ENCODE assay signal across 19 cellular contexts in the genomic region with DNA sequence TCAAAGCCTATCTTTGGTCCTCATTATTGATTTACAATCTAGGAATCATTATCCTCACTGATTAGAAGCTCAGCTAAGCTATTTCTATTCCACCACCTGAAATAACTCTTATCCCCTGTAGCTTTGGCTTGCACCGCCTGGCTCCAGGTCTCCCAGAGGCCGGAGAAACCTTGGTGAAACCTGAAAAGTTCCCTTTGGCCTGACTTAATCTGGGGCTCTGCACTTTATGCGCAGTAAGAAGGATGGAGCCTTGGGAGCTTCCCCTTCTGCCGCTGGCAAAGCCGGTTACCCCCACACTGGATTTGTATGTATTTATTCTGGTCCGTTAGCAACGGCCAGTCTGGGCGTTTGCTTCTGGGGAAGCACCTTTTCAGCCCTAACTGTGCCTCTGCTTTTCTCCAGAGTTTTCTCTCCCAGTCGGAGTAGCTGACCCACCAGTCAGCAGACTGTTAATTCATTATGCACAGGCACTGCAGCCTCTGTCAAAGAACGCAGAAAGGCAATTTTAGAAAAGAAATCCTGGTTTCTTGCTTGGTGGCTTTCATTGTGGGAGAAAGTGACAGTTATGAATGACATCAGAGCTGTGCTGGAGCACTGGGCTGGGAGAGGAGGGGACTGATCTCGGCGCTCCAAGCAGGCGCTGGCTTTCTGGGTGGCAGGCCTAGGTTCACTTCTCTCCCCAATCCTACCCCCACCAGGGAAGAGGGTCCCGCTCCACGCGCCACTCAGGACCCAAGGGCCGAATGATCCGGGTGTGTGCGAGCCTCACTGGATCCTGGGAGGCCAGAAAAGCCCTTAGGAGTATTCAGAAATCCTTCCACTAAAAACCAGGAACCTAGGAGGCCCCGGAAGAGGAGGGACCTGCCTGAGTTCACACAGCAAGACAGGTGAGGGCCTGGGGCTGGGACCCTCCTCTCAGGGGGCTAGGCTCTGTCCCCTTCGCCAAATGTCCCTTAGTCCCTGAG.
DNase-seq lines count a peak whose midpoint lies in the region; ATAC-seq and TF ChIP-seq lines count a peak whose summit lies in the region.
"Had no signal": no experiment of that assay in that cellular context is flagged by ENCODE, and none has a peak within 500 bp of the region (broad histone marks: within the 10 kb centered on the region; RNA-seq: fewer than 3 reads in every experiment).

No MANE protein-coding gene starts in this region.

- no peak overlapping the region for H3K27ac Mint-ChIP-seq in GM23338
- H3K27ac Mint-ChIP-seq in H9: peak overlapping the region in 2 of 3 experiments; percentile 18 to 34; a peak in 1 of 7 replicates

- H3K9me3 Mint-ChIP-seq in GM23338 (no peaks in the 10 kb centered on the region), H9 (no peaks in the 10 kb centered on the region)
- H3K9me3 Mint-ChIP-seq: CD14-positive monocyte had no signal

- H3K9ac ChIP-seq in H9 (ENCODE audit: extremely low read depth, insufficient read length, low read length): no peak overlapping the region
- H3K9ac ChIP-seq: KMS-11 had no signal

- H3K4me3 Mint-ChIP-seq in GM23338 (no peak overlapping the region), H9 (no peak overlapping the region)
- H3K4me3 Mint-ChIP-seq: CD14-positive monocyte had no signal

- H2BK5ac ChIP-seq in H9 (ENCODE audit: insufficient read length, low read length): no peak overlapping the region

- H4K5ac ChIP-seq in H9 (ENCODE audit: insufficient read length, low read depth, low read length): no peak overlapping the region

- H2BK15ac ChIP-seq in H9 (ENCODE audit: low read depth, low read length): no peak overlapping the region

- H2BK12ac ChIP-seq in H9 (ENCODE audit: insufficient read length, low read depth, low read length): no peak overlapping the region

- H3K4me3 ChIP-seq in GM23338 (no peak overlapping the region), MG63 (no peak overlapping the region)
- H3K4me3 ChIP-seq: SJCRH30 had no signal

- H2AK5ac ChIP-seq in H9 (ENCODE audit: insufficient read length, low read length): no peak overlapping the region

- H3K36me3 Mint-ChIP-seq in GM23338 (ENCODE audit: low read depth) (no peaks in the 10 kb centered on the region; the same call in 2 of the 3 replicates), H9 (ENCODE audit: insufficient read depth in 1 of 3, low read depth in 3 of 3) (no peaks in the 10 kb centered on the region)
- H3K36me3 Mint-ChIP-seq: CD14-positive monocyte had no signal

- H4K91ac ChIP-seq in H9 (ENCODE audit: insufficient read length, low read depth, low read length): no peak overlapping the region

- no peak overlapping the region for H3K4ac ChIP-seq in H9 (ENCODE audit: low read depth, low read length)

- H3K27me3 Mint-ChIP-seq in GM23338 (ENCODE audit: insufficient read depth, low read depth, poor library complexity): peaks cover 1% of the 10 kb centered on the region
- H3K27me3 Mint-ChIP-seq in H9 (ENCODE audit: low read depth): peaks cover 3% of the 10 kb centered on the region

- no peaks in the 10 kb centered on the region for H4K20me1 ChIP-seq in GM23338 (replicated peaks; ENCODE audit: insufficient read depth)
- no peaks in the 10 kb centered on the region for H4K20me1 ChIP-seq in H9 (ENCODE audit: control insufficient read depth, insufficient read depth, insufficient read length)

- no peak overlapping the region for H2BK120ac ChIP-seq in H9 (ENCODE audit: low read depth, low read length, poor library complexity, severe bottlenecking)

- ATAC-seq in GM23338: no peak
- ATAC-seq in HG03342 (IDR thresholded peaks at IDR 0.05; ENCODE audit: unreplicated experiment): no peak
- no peak for ATAC-seq in GM21381 (IDR thresholded peaks at IDR 0.05; ENCODE audit: unreplicated experiment)

- no peaks in the 10 kb centered on the region for H3F3A ChIP-seq in GM23338 (replicated peaks; ENCODE audit: low read depth)

- H3K4me1 Mint-ChIP-seq in GM23338 (peaks cover 17% of the 10 kb centered on the region), H9 (peaks cover 19 to 31% of the 10 kb centered on the region in 2 experiments)
- H3K4me1 Mint-ChIP-seq: CD14-positive monocyte had no signal

- H3K27me3 ChIP-seq in GM23338 (ENCODE audit: insufficient read depth) (no peaks in the 10 kb centered on the region), H9 (ENCODE audit: insufficient read depth, low read length) (no peaks in the 10 kb centered on the region), MG63 (no peaks in the 10 kb centered on the region)
- H3K27me3 ChIP-seq: SJCRH30 had no signal

- WGBS in H9 (ENCODE audit: extremely low coverage, insufficient read length, low lambda C conversion rate): no CpG with 5 or more reads among the region's 21 CpGs

- peak overlapping the region; percentile 28; the same call in 1 of the 2 replicates for H2AFZ ChIP-seq in GM23338
- no peak overlapping the region for H2AFZ ChIP-seq in H9 (ENCODE audit: low read length)

- no peak overlapping the region for H3K18ac ChIP-seq in H9 (ENCODE audit: insufficient read length, low read depth, low read length)

- H3K9me2 ChIP-seq in GM23338 (ENCODE audit: insufficient read depth): no peaks in the 10 kb centered on the region

- no peaks in the 10 kb centered on the region for H3K9me3 ChIP-seq in H9 (ENCODE audit: control insufficient read depth, low read depth, low read length)
- no peaks in the 10 kb centered on the region for H3K9me3 ChIP-seq in MG63
- H3K9me3 ChIP-seq: SJCRH30 had no signal

- intact Hi-C loops in posterior vena cava (cut with DNase I): no loop called here

- H2BK20ac ChIP-seq in H9 (ENCODE audit: low read depth, low read length, poor library complexity, severe bottlenecking): no peak overlapping the region

- no peaks in the 10 kb centered on the region for H3K79me1 ChIP-seq in H9 (ENCODE audit: insufficient read depth, low read depth, low read length, poor library complexity, severe bottlenecking)

- no peak for TF ChIP-seq CTCF in GM23338 (conservative IDR thresholded peaks at IDR 0.05; ENCODE audit: low read depth in 2 of 2)
- no peak for TF ChIP-seq CTCF in H9 (conservative IDR thresholded peaks at IDR 0.05)

- H4K8ac ChIP-seq in H9 (replicated peaks; ENCODE audit: insufficient read length, low read depth, low read length): no peak overlapping the region

- H3K4me2 ChIP-seq in GM23338: no peak overlapping the region
- no peak overlapping the region for H3K4me2 ChIP-seq in H9 (ENCODE audit: insufficient read depth, insufficient read length, low read length)
- H3K4me2 ChIP-seq: KMS-11 had no signal

- no peak overlapping the region for H3K23ac ChIP-seq in H9 (ENCODE audit: insufficient read length, low read depth, low read length)

- H3K36me3 ChIP-seq in GM23338 (ENCODE audit: insufficient read depth) (no peaks in the 10 kb centered on the region), MG63 (no peaks in the 10 kb centered on the region)
- H3K36me3 ChIP-seq: SJCRH30 had no signal

- H3K4me1 ChIP-seq in GM23338 (ENCODE audit: insufficient read depth) (no peaks in the 10 kb centered on the region; the same call in 1 of the 2 replicates), H9 (ENCODE audit: insufficient read depth, low read length) (peaks cover 4% of the 10 kb centered on the region; the same call in 1 of the 2 replicates)
- H3K4me1 ChIP-seq: SJCRH30 had no signal

- no peak overlapping the region for H3K27ac ChIP-seq in GM23338 (ENCODE audit: low read depth)
- no peak overlapping the region for H3K27ac ChIP-seq in H9 (ENCODE audit: insufficient read length, low read depth, low read length)
- H3K27ac ChIP-seq: HL-60, KMS-11, SJCRH30 had no signal

- H3T11ph ChIP-seq in H9 (ENCODE audit: low read length): no peak overlapping the region

- H3K79me2 ChIP-seq in GM23338 (replicated peaks; ENCODE audit: insufficient read depth) (no peaks in the 10 kb centered on the region), H9 (ENCODE audit: insufficient read depth, low read length) (no peaks in the 10 kb centered on the region)

- no peaks in the 10 kb centered on the region for H3K23me2 ChIP-seq in H9 (ENCODE audit: insufficient read length, low read depth, low read length, poor library complexity, severe bottlenecking)

- no peak overlapping the region for H3K14ac ChIP-seq in H9 (ENCODE audit: insufficient read depth, low read length)

- DNase-seq in GM23338 (ENCODE audit: low spot score): no peak
- DNase-seq in H9: no peak
- DNase-seq in mesenteric fat pad (ENCODE audit: low spot score): peak; percentile 77
- DNase-seq in posterior vena cava (ENCODE audit: low spot score): peak; percentile 51
- DNase-seq in MG63: no peak
- DNase-seq in AG20443 (ENCODE audit: low spot score): no peak
- DNase-seq: ACHN, AML-193, DMS79 treated with DMSO at 0.1 percent for 48 hours, NCI-H1048, NCI-H1436 treated with DMSO at 0.1 percent for 48 hours, NCI-H2029, NCI-H2171, SJCRH30 had no signal

- H3K56ac ChIP-seq in H9 (ENCODE audit: insufficient read length, low read depth, low read length): no peak overlapping the region

TF ChIP-seq in GM23338, 12 proteins besides CTCF, POLR2A, EP300 and RAD21 (continues in another document):
- TF ChIP-seq NANOG (IDR thresholded peaks at IDR 0.05; ENCODE audit: borderline replicate concordance) (no peak), EZH2phosphoT487 (IDR thresholded peaks at IDR 0.05; ENCODE audit: unreplicated experiment) (no peak), POLR2AphosphoS5 (IDR thresholded peaks at IDR 0.05; ENCODE audit: low read depth) (no peak), CREB1 (CRISPR knock-in tag; IDR thresholded peaks at IDR 0.05; ENCODE audit: low read depth) (no peak), ZNF114 (CRISPR knock-in tag; IDR thresholded peaks at IDR 0.05) (no peak)
- TF ChIP-seq, protein P1, sequence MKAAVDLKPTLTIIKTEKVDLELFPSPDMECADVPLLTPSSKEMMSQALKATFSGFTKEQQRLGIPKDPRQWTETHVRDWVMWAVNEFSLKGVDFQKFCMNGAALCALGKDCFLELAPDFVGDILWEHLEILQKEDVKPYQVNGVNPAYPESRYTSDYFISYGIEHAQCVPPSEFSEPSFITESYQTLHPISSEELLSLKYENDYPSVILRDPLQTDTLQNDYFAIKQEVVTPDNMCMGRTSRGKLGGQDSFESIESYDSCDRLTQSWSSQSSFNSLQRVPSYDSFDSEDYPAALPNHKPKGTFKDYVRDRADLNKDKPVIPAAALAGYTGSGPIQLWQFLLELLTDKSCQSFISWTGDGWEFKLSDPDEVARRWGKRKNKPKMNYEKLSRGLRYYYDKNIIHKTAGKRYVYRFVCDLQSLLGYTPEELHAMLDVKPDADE (IDR thresholded peaks at IDR 0.05): no peak

Comparison
In these comparisons a context has a peak if more than half of its experiments do, and no peak if none do; other contexts are left out.
1. DNase-seq: peak in mesenteric fat pad (single experiment) and posterior vena cava (single experiment); none in GM23338 (single experiment), H9 (single experiment), MG63 (single experiment) and AG20443 (single experiment).